8 cellular contexts compared by ENCODE assay signal in genomic region chr10:89369142-89370105, GRCh38. TPM values are rescaled to one million over a fixed set of nuclear protein-coding genes. Genes with fewer than 3 reads are reported as not detected.
DNase-seq lines count a peak whose midpoint lies in the region; ATAC-seq lines count a peak whose summit lies in the region.

No MANE protein-coding gene starts in this region.

- no peak overlapping the region for H3K9ac ChIP-seq in skeletal muscle tissue (ENCODE audit: low read depth in 1 of 3, low read length in 3 of 3)

- H3K27ac ChIP-seq in skeletal muscle tissue (ENCODE audit: low read depth, low read length), result peak overlapping the region; percentile 42

- peaks cover 30% of the 10 kb centered on the region for H3K4me1 Mint-ChIP-seq in stimulated activated naive CD8-positive, alpha-beta T cell treated with anti-CD3 and anti-CD28 coated beads, Interleukin-15, amount 100 ng/mL, for 72 hours
- H3K4me1 Mint-ChIP-seq in activated T-helper 1 cell treated with anti-CD3 and anti-CD28 coated beads, Interleukin-12 subunit alpha, Interleukin-12 subunit beta, Interleukin-2, Interleukin-4 antibody, amounts not matched to agents 30 ng/mL and 10 ng/mL and 1 ng/mL, durations not matched to agents 14 hours and 24 hours and 36 hours (ENCODE audit: low read depth), result peaks cover 5% of the 10 kb centered on the region

- peaks cover 24% of the 10 kb centered on the region for H3K27me3 Mint-ChIP-seq in stimulated activated naive CD8-positive, alpha-beta T cell treated with anti-CD3 and anti-CD28 coated beads, Interleukin-15, amount 100 ng/mL, for 72 hours
- H3K27me3 Mint-ChIP-seq in activated T-helper 1 cell treated with anti-CD3 and anti-CD28 coated beads, Interleukin-12 subunit alpha, Interleukin-12 subunit beta, Interleukin-2, Interleukin-4 antibody, amounts not matched to agents 30 ng/mL and 10 ng/mL and 1 ng/mL, durations not matched to agents 14 hours and 24 hours and 36 hours (ENCODE audit: insufficient read depth), result peaks cover 36% of the 10 kb centered on the region

- H3K27me3 ChIP-seq in skeletal muscle tissue (ENCODE audit: control insufficient read depth in 3 of 3, insufficient read depth in 3 of 3, low read length in 3 of 3), result no peaks in the 10 kb centered on the region

- no peaks in the 10 kb centered on the region for H3K36me3 Mint-ChIP-seq in activated T-helper 1 cell treated with anti-CD3 and anti-CD28 coated beads, Interleukin-12 subunit alpha, Interleukin-12 subunit beta, Interleukin-2, Interleukin-4 antibody, amounts not matched to agents 30 ng/mL and 10 ng/mL and 1 ng/mL, durations not matched to agents 14 hours and 24 hours and 36 hours (ENCODE audit: low read depth)

- no peaks in the 10 kb centered on the region for H3K36me3 ChIP-seq in skeletal muscle tissue (ENCODE audit: control insufficient read depth in 3 of 3, insufficient read depth in 3 of 3, low read length in 3 of 3)

- no peak overlapping the region for H3K4me3 ChIP-seq in skeletal muscle tissue (ENCODE audit: low read length in 3 of 3)

- H3K9me3 Mint-ChIP-seq in stimulated activated naive CD8-positive, alpha-beta T cell treated with anti-CD3 and anti-CD28 coated beads, Interleukin-15, amount 100 ng/mL, for 72 hours, result no peaks in the 10 kb centered on the region
- no peaks in the 10 kb centered on the region for H3K9me3 Mint-ChIP-seq in activated T-helper 1 cell treated with anti-CD3 and anti-CD28 coated beads, Interleukin-12 subunit alpha, Interleukin-12 subunit beta, Interleukin-2, Interleukin-4 antibody, amounts not matched to agents 30 ng/mL and 10 ng/mL and 1 ng/mL, durations not matched to agents 14 hours and 24 hours and 36 hours

- H3K4me3 Mint-ChIP-seq in stimulated activated naive CD8-positive, alpha-beta T cell treated with anti-CD3 and anti-CD28 coated beads, Interleukin-15, amount 100 ng/mL, for 72 hours, result no peak overlapping the region
- H3K4me3 Mint-ChIP-seq in activated T-helper 1 cell treated with anti-CD3 and anti-CD28 coated beads, Interleukin-12 subunit alpha, Interleukin-12 subunit beta, Interleukin-2, Interleukin-4 antibody, amounts not matched to agents 30 ng/mL and 10 ng/mL and 1 ng/mL, durations not matched to agents 14 hours and 24 hours and 36 hours, result no peak overlapping the region

- DNase-seq in stimulated activated naive CD8-positive, alpha-beta T cell treated with anti-CD3 and anti-CD28 coated beads, Interleukin-15, amount 100 ng/mL, for 72 hours, result no peak
- no peak for DNase-seq in stimulated activated naive CD8-positive, alpha-beta T cell treated with anti-CD3 and anti-CD28 coated beads, Interleukin-15, Interleukin-2, amounts not matched to agents 100 U/mL and 50 U/mL, for 24 hours
- DNase-seq in RKO (ENCODE audit: low spot score) (peak; percentile 42), fibroblast of peridontal ligament (ENCODE audit: extremely low read depth) (peak; percentile 77), T-helper 1 cell (no peak)
- no peak for DNase-seq in activated T-helper 1 cell treated with anti-CD3 and anti-CD28 coated beads, Interleukin-12 subunit alpha, Interleukin-12 subunit beta, Interleukin-2, Interleukin-4 antibody, amounts not matched to agents 30 ng/mL and 10 ng/mL and 1 ng/mL, durations not matched to agents 14 hours and 24 hours and 36 hours (ENCODE audit: low spot score)

- intact Hi-C loops in activated T-helper 1 cell treated with anti-CD3 and anti-CD28 coated beads, Interleukin-12 subunit alpha, Interleukin-12 subunit beta, Interleukin-2, Interleukin-4 antibody, amounts not matched to agents 30 ng/mL and 10 ng/mL and 1 ng/mL, durations not matched to agents 14 hours and 24 hours and 36 hours (cut with micrococcal nuclease), result no loop called here

- H3K27ac Mint-ChIP-seq in stimulated activated naive CD8-positive, alpha-beta T cell treated with anti-CD3 and anti-CD28 coated beads, Interleukin-15, amount 100 ng/mL, for 72 hours, result no peak overlapping the region
- H3K27ac Mint-ChIP-seq in activated T-helper 1 cell treated with anti-CD3 and anti-CD28 coated beads, Interleukin-12 subunit alpha, Interleukin-12 subunit beta, Interleukin-2, Interleukin-4 antibody, amounts not matched to agents 30 ng/mL and 10 ng/mL and 1 ng/mL, durations not matched to agents 14 hours and 24 hours and 36 hours, result no peak overlapping the region

- no peaks in the 10 kb centered on the region for H3K9me3 ChIP-seq in skeletal muscle tissue (ENCODE audit: control insufficient read depth in 3 of 3, low read length in 3 of 3)

- ATAC-seq in stimulated activated naive CD8-positive, alpha-beta T cell treated with anti-CD3 and anti-CD28 coated beads, Interleukin-15, amount 100 ng/mL, for 72 hours, result peak; percentile 26
- ATAC-seq in stimulated activated naive CD8-positive, alpha-beta T cell treated with anti-CD3 and anti-CD28 coated beads, Interleukin-15, Interleukin-2, amounts not matched to agents 100 U/mL and 50 U/mL, for 24 hours, result no peak
- no peak for ATAC-seq in GM18907 (IDR thresholded peaks at IDR 0.05; ENCODE audit: unreplicated experiment)

- peaks cover 9 to 26% (median 24%) of the 10 kb centered on the region in 3 donors for H3K4me1 ChIP-seq in skeletal muscle tissue (ENCODE audit: control insufficient read depth in 3 of 3, insufficient read depth in 3 of 3, low read length in 3 of 3)

RNA-seq across cellular contexts. Expression of gene IFIT1B, which starts 8.4 kb away (rescaled TPM):
- total RNA-seq in skeletal muscle tissue, result 2.1 TPM
- total RNA-seq in activated T-helper 1 cell treated with anti-CD3 and anti-CD28 coated beads, Interleukin-12 subunit alpha, Interleukin-12 subunit beta, Interleukin-2, Interleukin-4 antibody, amounts not matched to agents 30 ng/mL and 10 ng/mL and 1 ng/mL, durations not matched to agents 14 hours and 24 hours and 36 hours, result not detected in 2 replicates

RNA-seq across cellular contexts. Expression of gene IFIT1, which starts 23.0 kb away (rescaled TPM):
- 34.4 TPM for total RNA-seq in skeletal muscle tissue
- total RNA-seq in activated T-helper 1 cell treated with anti-CD3 and anti-CD28 coated beads, Interleukin-12 subunit alpha, Interleukin-12 subunit beta, Interleukin-2, Interleukin-4 antibody, amounts not matched to agents 30 ng/mL and 10 ng/mL and 1 ng/mL, durations not matched to agents 14 hours and 24 hours and 36 hours, result 0.39 and 0.59 TPM in 2 replicates

RNA-seq across cellular contexts. Expression of gene IFIT3, which starts 41.6 kb away (rescaled TPM):
- total RNA-seq in skeletal muscle tissue, result 12.0 TPM
- total RNA-seq in activated T-helper 1 cell treated with anti-CD3 and anti-CD28 coated beads, Interleukin-12 subunit alpha, Interleukin-12 subunit beta, Interleukin-2, Interleukin-4 antibody, amounts not matched to agents 30 ng/mL and 10 ng/mL and 1 ng/mL, durations not matched to agents 14 hours and 24 hours and 36 hours, result 0.83 and 0.91 TPM in 2 replicates

RNA-seq across cellular contexts. Expression of gene IFIT5, which starts 44.9 kb away (rescaled TPM):
- total RNA-seq in skeletal muscle tissue, result 9.9 TPM
- 8.7 TPM in 2 replicates for total RNA-seq in activated T-helper 1 cell treated with anti-CD3 and anti-CD28 coated beads, Interleukin-12 subunit alpha, Interleukin-12 subunit beta, Interleukin-2, Interleukin-4 antibody, amounts not matched to agents 30 ng/mL and 10 ng/mL and 1 ng/mL, durations not matched to agents 14 hours and 24 hours and 36 hours

Comparison
In these comparisons a context has a peak if more than half of its experiments do, and no peak if none do; other contexts are left out.
1. DNase-seq: peak in RKO (single experiment) and fibroblast of peridontal ligament (single experiment); none in stimulated activated naive CD8-positive, alpha-beta T cell treated with anti-CD3 and anti-CD28 coated beads, Interleukin-15, amount 100 ng/mL, for 72 hours (0 of 2), stimulated activated naive CD8-positive, alpha-beta T cell treated with anti-CD3 and anti-CD28 coated beads, Interleukin-15, Interleukin-2, amounts not matched to agents 100 U/mL and 50 U/mL, for 24 hours (single experiment), T-helper 1 cell (0 of 5) and activated T-helper 1 cell treated with anti-CD3 and anti-CD28 coated beads, Interleukin-12 subunit alpha, Interleukin-12 subunit beta, Interleukin-2, Interleukin-4 antibody, amounts not matched to agents 30 ng/mL and 10 ng/mL and 1 ng/mL, durations not matched to agents 14 hours and 24 hours and 36 hours (single experiment).
2. RNA of gene IFIT1, which starts 23.0 kb away (total RNA-seq): 34.4 TPM in skeletal muscle tissue (single experiment); 0.39 to 0.59 TPM in activated T-helper 1 cell treated with anti-CD3 and anti-CD28 coated beads, Interleukin-12 subunit alpha, Interleukin-12 subunit beta, Interleukin-2, Interleukin-4 antibody, amounts not matched to agents 30 ng/mL and 10 ng/mL and 1 ng/mL, durations not matched to agents 14 hours and 24 hours and 36 hours; every median in the first group is over 10 times any median in the second.